18 cellular contexts compared by ENCODE assay signal in genomic region chr10:101085846-101086245, GRCh38. TPM values are rescaled to one million over a fixed set of nuclear protein-coding genes. Genes with fewer than 3 reads are reported as not detected.
"Had no signal": no experiment of that assay in that cellular context is flagged by ENCODE, and none has a peak within 500 bp of the region (broad histone marks: within the 10 kb centered on the region; RNA-seq: fewer than 3 reads in every experiment).

No MANE protein-coding gene starts in this region.

- H3K27me3 ChIP-seq: vagina had no signal

- H3K9me3 ChIP-seq: tibial artery, vagina had no signal

- ATAC-seq: activated CD8-positive, alpha-beta T cell treated with anti-CD3 and anti-CD28 coated beads for 36 hours; activated T-cell treated with anti-CD3 and anti-CD28 coated beads, Interleukin-2, amount 50 U/mL, for 4 hours; natural killer cell treated with Interleukin-12 subunit alpha and Interleukin-12 subunit beta and Interleukin-15 and Interleukin-18, amount 100 ng/mL, for 72 hours; stimulated activated memory B cell treated with anti-CD40 and anti-IgM and Interleukin-4, amounts not matched to agents 10 μg/mL and 1 μg/mL and 100 μg/mL, for 72 hours; WTC11 had no signal

- H3K27ac ChIP-seq: dorsolateral prefrontal cortex, tibial artery, vagina had no signal

- H3K4me1 ChIP-seq: tibial artery, vagina had no signal

- DNase-seq: activated CD4-positive, alpha-beta T cell treated with anti-CD3 and anti-CD28 coated beads for 4 hours; activated CD8-positive, alpha-beta T cell treated with anti-CD3 and anti-CD28 coated beads for 36 hours; activated effector memory CD4-positive, alpha-beta T cell treated with Interleukin-2 at 50 U/mL for 16 hours; activated naive CD4-positive, alpha-beta T cell treated with anti-CD3 and anti-CD28 coated beads, Interleukin-2, amount 50 U/mL, for 16 hours; activated T-cell treated with anti-CD3 and anti-CD28 coated beads, Interleukin-2, amount 50 U/mL, for 4 hours; dorsolateral prefrontal cortex; endodermal cell; foreskin fibroblast; nucleus accumbens; tibial artery had no signal

- H3K4me3 ChIP-seq: dorsolateral prefrontal cortex, tibial artery, vagina had no signal

- H3K36me3 ChIP-seq: tibial artery, vagina had no signal

RNA-seq across cellular contexts. Expression of gene TLX1, which starts 45.3 kb away (rescaled TPM):
- total RNA-seq: activated CD8-positive, alpha-beta T cell treated with anti-CD3 and anti-CD28 coated beads for 36 hours; activated T-cell treated with anti-CD3 and anti-CD28 coated beads, Interleukin-2, amount 50 U/mL, for 4 hours; cardiac septum; dorsolateral prefrontal cortex; endodermal cell; mesenteric fat pad; natural killer cell treated with Interleukin-12 subunit alpha and Interleukin-12 subunit beta and Interleukin-15 and Interleukin-18, amount 100 ng/mL, for 72 hours; subcutaneous adipose tissue; vagina had no signal
- polyA plus RNA-seq: esophagus had no signal
